Comparison of ENCODE assay signal across 8 cellular contexts in genomic region chr12:48197549-48197966, GRCh38. TPM values are rescaled to one million over a fixed set of nuclear protein-coding genes. Genes with fewer than 3 reads are reported as not detected.
DNase-seq lines count a peak whose midpoint lies in the region; ATAC-seq and TF ChIP-seq lines count a peak whose summit lies in the region.

No MANE protein-coding gene starts in this region.

- H3K27ac Mint-ChIP-seq in activated CD8-positive, alpha-beta T cell treated with anti-CD3 and anti-CD28 coated beads, Interleukin-2, amount 10 ng/mL, durations not matched to agents 7 days and 5 days = peak overlapping the region; percentile 97
- H3K27ac Mint-ChIP-seq in glutamatergic neuron (ENCODE audit: unreplicated experiment) = peak overlapping the region; percentile 84

- peaks cover 28% of the 10 kb centered on the region for H3K36me3 Mint-ChIP-seq in activated CD8-positive, alpha-beta T cell treated with anti-CD3 and anti-CD28 coated beads, Interleukin-2, amount 10 ng/mL, durations not matched to agents 7 days and 5 days (ENCODE audit: low read depth)
- peaks cover 11% of the 10 kb centered on the region for H3K36me3 Mint-ChIP-seq in glutamatergic neuron (ENCODE audit: unreplicated experiment)

- peak overlapping the region; percentile 100 for H3K27ac ChIP-seq in parathyroid adenoma

- peaks cover 12% of the 10 kb centered on the region for H3K79me2 ChIP-seq in parathyroid adenoma

- peaks cover 6% of the 10 kb centered on the region for H3K9me3 Mint-ChIP-seq in activated CD8-positive, alpha-beta T cell treated with anti-CD3 and anti-CD28 coated beads, Interleukin-2, amount 10 ng/mL, durations not matched to agents 7 days and 5 days (ENCODE audit: insufficient read depth)
- H3K9me3 Mint-ChIP-seq in glutamatergic neuron (ENCODE audit: unreplicated experiment) = peaks cover 10% of the 10 kb centered on the region

- H3K4me1 ChIP-seq in parathyroid adenoma = peaks cover 25% of the 10 kb centered on the region

- peaks cover 40% of the 10 kb centered on the region for H3K4me1 Mint-ChIP-seq in activated CD8-positive, alpha-beta T cell treated with anti-CD3 and anti-CD28 coated beads, Interleukin-2, amount 10 ng/mL, durations not matched to agents 7 days and 5 days (ENCODE audit: low read depth)
- no peaks in the 10 kb centered on the region for H3K4me1 Mint-ChIP-seq in glutamatergic neuron (ENCODE audit: low read depth, unreplicated experiment)

- H3K9me3 ChIP-seq in MG63 (no peaks in the 10 kb centered on the region), parathyroid adenoma (ENCODE audit: control insufficient read depth, low read length) (no peaks in the 10 kb centered on the region)

- POLR2A ChIA-PET in activated CD8-positive, alpha-beta T cell treated with anti-CD3 and anti-CD28 coated beads, Interleukin-2, amount 10 ng/mL, durations not matched to agents 7 days and 5 days (lab: Charles Lee) = interaction anchor here (0.6 to 1.5 kb wide), 7 partner anchors 8 to 807 kb away, joined by 3 to 8 read pairs (median 3); partner anchors contain the start of genes ASB8, CCDC184 and SENP1

- DNase-seq in DMS79 (lab: John Stamatoyannopoulos, UW) (peak; percentile 57), MG63 (no peak), glutamatergic neuron (no peak), epidermal melanocyte (ENCODE audit: insufficient read length, low spot score) (no peak)
- peak; percentile 46 for DNase-seq in activated CD8-positive, alpha-beta T cell treated with anti-CD3 and anti-CD28 coated beads, Interleukin-2, amount 10 ng/mL, durations not matched to agents 7 days and 5 days
- no peak for DNase-seq in stimulated activated CD4-positive, alpha-beta T cell treated with anti-CD3 and anti-CD28 coated beads, Interleukin-2, amount 100 ng/mL, for 48 hours

- CTCF ChIA-PET in activated CD8-positive, alpha-beta T cell treated with anti-CD3 and anti-CD28 coated beads, Interleukin-2, amount 10 ng/mL, durations not matched to agents 7 days and 5 days (lab: Charles Lee) = interaction anchor here (0.6 to 6.3 kb wide), 25 partner anchors 7 to 490 kb away, joined by 3 to 79 read pairs (median 4); partner anchors contain the start of genes ASB8 and CCDC184

- H3K4me3 Mint-ChIP-seq in activated CD8-positive, alpha-beta T cell treated with anti-CD3 and anti-CD28 coated beads, Interleukin-2, amount 10 ng/mL, durations not matched to agents 7 days and 5 days = peak overlapping the region; percentile 76
- H3K4me3 Mint-ChIP-seq in glutamatergic neuron (ENCODE audit: unreplicated experiment) = peak overlapping the region; percentile 96

- H3K4me2 ChIP-seq in parathyroid adenoma (ENCODE audit: low read length) = peak overlapping the region; percentile 97

- peaks cover 20% of the 10 kb centered on the region for H3K27me3 Mint-ChIP-seq in activated CD8-positive, alpha-beta T cell treated with anti-CD3 and anti-CD28 coated beads, Interleukin-2, amount 10 ng/mL, durations not matched to agents 7 days and 5 days (ENCODE audit: low read depth)
- H3K27me3 Mint-ChIP-seq in glutamatergic neuron (ENCODE audit: unreplicated experiment) = peaks cover 5% of the 10 kb centered on the region

- ATAC-seq in GM21528 (IDR thresholded peaks at IDR 0.05; ENCODE audit: low FRiP score, unreplicated experiment) = peak; percentile 36
- peak; percentile 24 for ATAC-seq in activated CD8-positive, alpha-beta T cell treated with anti-CD3 and anti-CD28 coated beads, Interleukin-2, amount 10 ng/mL, durations not matched to agents 7 days and 5 days

- peak; percentile 35 for TF ChIP-seq CTCF in glutamatergic neuron (IDR thresholded peaks at IDR 0.05; ENCODE audit: partially characterized antibody, unreplicated experiment)
- TF ChIP-seq CTCF in parathyroid adenoma (IDR thresholded peaks at IDR 0.05) = peak; percentile 76

- H3K4me3 ChIP-seq in MG63 (peak overlapping the region; percentile 34), parathyroid adenoma (ENCODE audit: low read depth, low read length) (peak overlapping the region; percentile 86)

- peak overlapping the region; percentile 40 for H3K9ac ChIP-seq in parathyroid adenoma

- H2AFZ ChIP-seq in parathyroid adenoma = peak overlapping the region; percentile 98

- H3K36me3 ChIP-seq in MG63 = no peaks in the 10 kb centered on the region
- H3K36me3 ChIP-seq in parathyroid adenoma (ENCODE audit: control insufficient read depth, insufficient read depth, low read length) = no peaks in the 10 kb centered on the region

- peaks cover 19% of the 10 kb centered on the region for H3K27me3 ChIP-seq in MG63
- no peaks in the 10 kb centered on the region for H3K27me3 ChIP-seq in parathyroid adenoma (ENCODE audit: control insufficient read depth, insufficient read depth, low read length)

RNA-seq across cellular contexts. Expression of gene OR10AD1, which starts 5.5 kb away (rescaled TPM):
- not detected in 2 replicates for total RNA-seq in MG63 (2014; rRNA removed; shearing (Covaris generic); ENCODE audit: low replicate concordance)
- total RNA-seq in activated CD8-positive, alpha-beta T cell treated with anti-CD3 and anti-CD28 coated beads, Interleukin-2, amount 10 ng/mL, durations not matched to agents 7 days and 5 days = not detected
- not detected for total RNA-seq in glutamatergic neuron (ENCODE audit: unreplicated experiment)

RNA-seq across cellular contexts. Expression of gene CCDC184, which starts 14.1 kb away (rescaled TPM):
- total RNA-seq in MG63 (2014; rRNA removed; shearing (Covaris generic); ENCODE audit: low replicate concordance) = not detected in 2 replicates
- total RNA-seq in activated CD8-positive, alpha-beta T cell treated with anti-CD3 and anti-CD28 coated beads, Interleukin-2, amount 10 ng/mL, durations not matched to agents 7 days and 5 days = 1 to 10 TPM; 1.4 to 1.5 TPM
- 36.2 TPM for total RNA-seq in glutamatergic neuron (ENCODE audit: unreplicated experiment)

RNA-seq across cellular contexts. Expression of gene ASB8, which starts 40.2 kb away (rescaled TPM):
- total RNA-seq in MG63 (2014; rRNA removed; shearing (Covaris generic); ENCODE audit: low replicate concordance) = 31.3 and 79.9 TPM in 2 replicates
- total RNA-seq in activated CD8-positive, alpha-beta T cell treated with anti-CD3 and anti-CD28 coated beads, Interleukin-2, amount 10 ng/mL, durations not matched to agents 7 days and 5 days = 10 to 100 TPM; 37.9 to 47.2 TPM
- total RNA-seq in glutamatergic neuron (ENCODE audit: unreplicated experiment) = 43.5 TPM

Comparison
In these comparisons a context has a peak if more than half of its experiments do, and no peak if none do; other contexts are left out.
1. DNase-seq: peak in DMS79 (single experiment) and activated CD8-positive, alpha-beta T cell treated with anti-CD3 and anti-CD28 coated beads, Interleukin-2, amount 10 ng/mL, durations not matched to agents 7 days and 5 days (single experiment); none in MG63 (single experiment), glutamatergic neuron (single experiment), stimulated activated CD4-positive, alpha-beta T cell treated with anti-CD3 and anti-CD28 coated beads, Interleukin-2, amount 100 ng/mL, for 48 hours (0 of 2) and epidermal melanocyte (single experiment).
2. RNA of gene CCDC184, which starts 14.1 kb away (total RNA-seq): 36.2 TPM in glutamatergic neuron (single experiment); 1.4 to 1.5 TPM in activated CD8-positive, alpha-beta T cell treated with anti-CD3 and anti-CD28 coated beads, Interleukin-2, amount 10 ng/mL, durations not matched to agents 7 days and 5 days and not detected in MG63; every median in the first group is over 10 times any median in the second.